In the genomic region with DNA sequence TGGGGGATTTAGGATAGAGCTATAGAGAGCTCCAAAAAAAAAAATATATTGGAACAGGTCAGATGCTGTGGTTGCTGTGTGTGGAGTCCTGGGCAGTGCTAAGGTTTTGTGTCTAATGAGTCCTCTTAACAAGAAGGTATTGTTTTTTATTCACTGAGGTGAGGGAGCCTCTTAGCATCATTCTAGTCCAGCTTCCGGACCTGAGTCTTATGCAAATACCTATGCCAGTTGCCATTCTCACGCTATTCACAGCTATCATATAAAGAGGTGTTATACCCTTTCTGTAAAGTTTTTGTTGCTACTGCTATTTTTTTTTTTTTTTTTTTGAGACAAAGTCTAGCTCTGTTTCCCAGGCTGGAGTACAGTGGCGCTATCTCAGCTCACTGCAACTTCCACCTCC, we compare ENCODE assay signal across 18 cellular contexts. TPM values are rescaled to one million over a fixed set of nuclear protein-coding genes. Genes with fewer than 3 reads are reported as not detected.
DNase-seq lines count a peak whose midpoint lies in the region; ATAC-seq and TF ChIP-seq lines count a peak whose summit lies in the region.
"Had no signal": no experiment of that assay in that cellular context is flagged by ENCODE, and none has a peak within 500 bp of the region (broad histone marks: within the 10 kb centered on the region; RNA-seq: fewer than 3 reads in every experiment).

No MANE protein-coding gene starts in this region.

- no peaks in the 10 kb centered on the region for H3K79me2 ChIP-seq in OCI-LY1 (ENCODE audit: insufficient read depth, low read length)

- H3K4me2 ChIP-seq in OCI-LY1 (ENCODE audit: low read length) = peak overlapping the region; percentile 37

- peak overlapping the region; percentile 64 for H3K4me3 Mint-ChIP-seq in natural killer cell
- no peak overlapping the region for H3K4me3 Mint-ChIP-seq in natural killer cell treated with Interleukin-12 subunit alpha and Interleukin-12 subunit beta and Interleukin-15 and Interleukin-18, amount 100 ng/mL, for 72 hours
- peak overlapping the region; percentile 32 for H3K4me3 Mint-ChIP-seq in central memory CD8-positive, alpha-beta T cell
- H3K4me3 Mint-ChIP-seq in type B pancreatic cell = peak overlapping the region; percentile 66

- intact Hi-C loops in natural killer cell (cut with micrococcal nuclease) = no loop called here

- H3K27ac ChIP-seq in OCI-LY1 (ENCODE audit: low read depth, low read length, poor library complexity, severe bottlenecking) = peak overlapping the region; percentile 92
- H3K27ac ChIP-seq: heart right ventricle had no signal

- peaks cover 0 to 2% of the 10 kb centered on the region in 2 donors for H3K4me1 Mint-ChIP-seq in natural killer cell
- peaks cover 0 to 6% of the 10 kb centered on the region in 2 donors for H3K4me1 Mint-ChIP-seq in natural killer cell treated with Interleukin-12 subunit alpha and Interleukin-12 subunit beta and Interleukin-15 and Interleukin-18, amount 100 ng/mL, for 72 hours (ENCODE audit: low read depth in 2 of 2)
- no peaks in the 10 kb centered on the region for H3K4me1 Mint-ChIP-seq in central memory CD8-positive, alpha-beta T cell
- H3K4me1 Mint-ChIP-seq in type B pancreatic cell (ENCODE audit: unreplicated experiment) = no peaks in the 10 kb centered on the region

- H3K27me3 ChIP-seq in OCI-LY1 (ENCODE audit: insufficient read depth, low read length) = no peaks in the 10 kb centered on the region

- peaks cover 28% of the 10 kb centered on the region for H3K4me1 ChIP-seq in OCI-LY1 (ENCODE audit: insufficient read depth, low read length, severe bottlenecking)
- H3K4me1 ChIP-seq: heart right ventricle had no signal

- H3K36me3 Mint-ChIP-seq in natural killer cell (no peaks in the 10 kb centered on the region), type B pancreatic cell (peaks cover 8% of the 10 kb centered on the region)
- no peaks in the 10 kb centered on the region for H3K36me3 Mint-ChIP-seq in natural killer cell treated with Interleukin-12 subunit alpha and Interleukin-12 subunit beta and Interleukin-15 and Interleukin-18, amount 100 ng/mL, for 72 hours
- peaks cover 6% of the 10 kb centered on the region for H3K36me3 Mint-ChIP-seq in central memory CD8-positive, alpha-beta T cell (ENCODE audit: insufficient read depth)

- no peak for ATAC-seq in natural killer cell
- ATAC-seq in natural killer cell treated with Interleukin-12 subunit alpha and Interleukin-12 subunit beta and Interleukin-15 and Interleukin-18, amount 100 ng/mL, for 72 hours = no peak
- no peak for ATAC-seq in central memory CD8-positive, alpha-beta T cell (replicated peaks; ENCODE audit: extremely low read depth, poor library complexity, severe bottlenecking)
- no peak for ATAC-seq in GM18873 (IDR thresholded peaks at IDR 0.05; ENCODE audit: low FRiP score, unreplicated experiment)
- ATAC-seq: heart right ventricle had no signal

- H3K36me3 ChIP-seq in OCI-LY1 (ENCODE audit: insufficient read depth, low read length) = no peaks in the 10 kb centered on the region
- H3K36me3 ChIP-seq: heart right ventricle had no signal

- no peak overlapping the region for H2AFZ ChIP-seq in OCI-LY1 (ENCODE audit: low read length)

- peak overlapping the region in 1 of 2 donors; percentile 21 for H3K27ac Mint-ChIP-seq in natural killer cell
- peak overlapping the region in 1 of 2 donors; percentile 74 for H3K27ac Mint-ChIP-seq in natural killer cell treated with Interleukin-12 subunit alpha and Interleukin-12 subunit beta and Interleukin-15 and Interleukin-18, amount 100 ng/mL, for 72 hours
- no peak overlapping the region for H3K27ac Mint-ChIP-seq in central memory CD8-positive, alpha-beta T cell (ENCODE audit: low read depth)
- no peak overlapping the region for H3K27ac Mint-ChIP-seq in type B pancreatic cell

- no peak for DNase-seq in natural killer cell
- no peak for DNase-seq in natural killer cell treated with Interleukin-12 subunit alpha and Interleukin-12 subunit beta and Interleukin-15 and Interleukin-18, amount 100 ng/mL, for 72 hours (ENCODE audit: low spot score)
- DNase-seq in central memory CD8-positive, alpha-beta T cell (ENCODE audit: low spot score in 2 of 2) = no peak
- no peak for DNase-seq in type B pancreatic cell (ENCODE audit: extremely low spot score, unreplicated experiment)
- DNase-seq in NCI-H446 treated with DMSO at 0.1 percent for 48 hours (lab: John Stamatoyannopoulos, UW) = no peak
- DNase-seq in stimulated activated CD4-positive, alpha-beta T cell treated with anti-CD3 and anti-CD28 coated beads, Interleukin-4, amount 100 ng/mL, for 24 hours = no peak
- DNase-seq: activated naive CD4-positive, alpha-beta T cell; GF-D8; heart right ventricle; mammary epithelial cell; NCI-H1694 treated with DMSO at 0.1 percent for 48 hours; NCI-H2227 treated with DMSO at 0.1 percent for 48 hours; NK-92 treated with Interleukin-12 subunit alpha and Interleukin-12 subunit beta, amount 100 ng/mL, for 24 hours; small intestine had no signal

- H3K9ac ChIP-seq in OCI-LY1 (ENCODE audit: low read length) = peak overlapping the region; percentile 25

- H3K9me3 ChIP-seq in OCI-LY1 (ENCODE audit: low read length) = no peaks in the 10 kb centered on the region
- H3K9me3 ChIP-seq: heart right ventricle had no signal

- H3K27me3 Mint-ChIP-seq in natural killer cell (ENCODE audit: low read depth in 2 of 2) (no peaks in the 10 kb centered on the region), type B pancreatic cell (no peaks in the 10 kb centered on the region)
- no peaks in the 10 kb centered on the region for H3K27me3 Mint-ChIP-seq in natural killer cell treated with Interleukin-12 subunit alpha and Interleukin-12 subunit beta and Interleukin-15 and Interleukin-18, amount 100 ng/mL, for 72 hours
- no peaks in the 10 kb centered on the region for H3K27me3 Mint-ChIP-seq in central memory CD8-positive, alpha-beta T cell

- H3K9me2 ChIP-seq in OCI-LY1 (ENCODE audit: low read depth, low read length) = no peaks in the 10 kb centered on the region

- H3F3A ChIP-seq in OCI-LY1 (ENCODE audit: insufficient read depth, low read length) = no peaks in the 10 kb centered on the region

- H3K4me3 ChIP-seq in OCI-LY1 (ENCODE audit: low read depth, low read length, poor library complexity, severe bottlenecking) = no peak overlapping the region
- H3K4me3 ChIP-seq: heart right ventricle had no signal

- H3K9me3 Mint-ChIP-seq in natural killer cell = no peaks in the 10 kb centered on the region
- H3K9me3 Mint-ChIP-seq in natural killer cell treated with Interleukin-12 subunit alpha and Interleukin-12 subunit beta and Interleukin-15 and Interleukin-18, amount 100 ng/mL, for 72 hours = no peaks in the 10 kb centered on the region
- H3K9me3 Mint-ChIP-seq in central memory CD8-positive, alpha-beta T cell = no peaks in the 10 kb centered on the region
- no peaks in the 10 kb centered on the region for H3K9me3 Mint-ChIP-seq in type B pancreatic cell

- H4K20me1 ChIP-seq in OCI-LY1 (ENCODE audit: insufficient read depth, low read length) = no peaks in the 10 kb centered on the region

- no peak for TF ChIP-seq CTCF in natural killer cell (IDR thresholded peaks at IDR 0.05)
- TF ChIP-seq CTCF in OCI-LY1 (IDR thresholded peaks at IDR 0.05; ENCODE audit: low read length) = no peak
- no peak for TF ChIP-seq CTCF in type B pancreatic cell (conservative IDR thresholded peaks at IDR 0.05)

RNA-seq across cellular contexts. Expression of a gene that starts 1.4 kb away (rescaled TPM):
- total RNA-seq in natural killer cell = 10 to 100 TPM; 30.2 to 71.2 (median 42.6) TPM
- 100 to 1,000 TPM in 1 of 2 donors, 10 to 100 TPM in 1; 50.3 to 154 TPM for total RNA-seq in natural killer cell treated with Interleukin-12 subunit alpha and Interleukin-12 subunit beta and Interleukin-15 and Interleukin-18, amount 100 ng/mL, for 72 hours
- 35.6 and 65.4 TPM in 2 replicates for total RNA-seq in type B pancreatic cell (ENCODE audit: low replicate concordance)

RNA-seq across cellular contexts. Expression of a gene that starts 20.3 kb away (rescaled TPM):
- total RNA-seq in natural killer cell = not detected
- total RNA-seq in natural killer cell treated with Interleukin-12 subunit alpha and Interleukin-12 subunit beta and Interleukin-15 and Interleukin-18, amount 100 ng/mL, for 72 hours = 1 to 10 TPM; 1.1 to 1.2 TPM
- 0.98 TPM in 1 of 2 replicates, not detected in the other for total RNA-seq in type B pancreatic cell (ENCODE audit: low replicate concordance)
- total RNA-seq: astrocyte, heart right ventricle, mammary epithelial cell, pulmonary artery endothelial cell had no signal
